ENCODE assay signal across 20 cellular contexts in genomic region chr5:57232293-57233033, GRCh38. TPM values are rescaled to one million over a fixed set of nuclear protein-coding genes. Genes with fewer than 3 reads are reported as not detected.
DNase-seq lines count a peak whose midpoint lies in the region; ATAC-seq and TF ChIP-seq lines count a peak whose summit lies in the region.
"Had no signal": no experiment of that assay in that cellular context is flagged by ENCODE, and none has a peak within 500 bp of the region (broad histone marks: within the 10 kb centered on the region; RNA-seq: fewer than 3 reads in every experiment).

No MANE protein-coding gene starts in this region.

- H3K4me3 Mint-ChIP-seq in activated naive CD4-positive, alpha-beta T cell treated with anti-CD3 and anti-CD28 coated beads for 36 hours: no peak overlapping the region
- no peak overlapping the region for H3K4me3 Mint-ChIP-seq in stimulated activated memory B cell treated with anti-CD40 and anti-IgM and Interleukin-4, amounts not matched to agents 10 μg/mL and 1 μg/mL and 100 μg/mL, for 72 hours
- H3K4me3 Mint-ChIP-seq: nephron had no signal

- H3K9me3 Mint-ChIP-seq in activated naive CD4-positive, alpha-beta T cell treated with anti-CD3 and anti-CD28 coated beads for 36 hours: no peaks in the 10 kb centered on the region
- H3K9me3 Mint-ChIP-seq in stimulated activated memory B cell treated with anti-CD40 and anti-IgM and Interleukin-4, amounts not matched to agents 10 μg/mL and 1 μg/mL and 100 μg/mL, for 72 hours: no peaks in the 10 kb centered on the region
- H3K9me3 Mint-ChIP-seq: nephron had no signal

- DNase-seq in activated naive CD4-positive, alpha-beta T cell treated with anti-CD3 and anti-CD28 coated beads for 36 hours: no peak
- DNase-seq in activated naive CD4-positive, alpha-beta T cell treated with anti-CD3 and anti-CD28 coated beads, Interleukin-2, amount 50 U/mL, for 16 hours: no peak
- peak; percentile 19 for DNase-seq in LHCN-M2 (ENCODE audit: low read depth)
- peak; percentile 16 for DNase-seq in epithelial cell of esophagus (ENCODE audit: low read depth)
- no peak for DNase-seq in germinal center (ENCODE audit: low spot score)
- DNase-seq in left lung: no peak
- DNase-seq in RWPE1 (ENCODE audit: low spot score): no peak
- DNase-seq: activated CD4-positive, alpha-beta T cell treated with anti-CD3 and anti-CD28 coated beads for 4 hours; amniotic stem cell; cerebellar nuclear complex; gastrocnemius medialis; HCEC 1CT; MV-4-11; NCI-H2081 treated with DMSO at 0.1 percent for 48 hours; NCI-H526; retina; T1000; uterus had no signal

- peaks cover 0 to 6% of the 10 kb centered on the region in 2 donors for H3K4me1 ChIP-seq in left lung
- H3K4me1 ChIP-seq: gastrocnemius medialis, uterus had no signal

- H3K36me3 ChIP-seq in left lung: peaks cover 0 to 63% of the 10 kb centered on the region in 2 donors
- H3K36me3 ChIP-seq: uterus had no signal

- intact Hi-C loops in activated naive CD4-positive, alpha-beta T cell treated with anti-CD3 and anti-CD28 coated beads for 36 hours (cut with micrococcal nuclease): no loop called here
- intact Hi-C loops in left lung (cut with DNase I): no loop called here

- no peak for ATAC-seq in stimulated activated memory B cell treated with anti-CD40 and anti-IgM and Interleukin-4, amounts not matched to agents 10 μg/mL and 1 μg/mL and 100 μg/mL, for 72 hours
- no peak for ATAC-seq in left lung
- ATAC-seq: gastrocnemius medialis had no signal

- POLR2A ChIA-PET in RWPE1 (lab: Yijun Ruan, JAX; ENCODE audit: low non-redundant PET): no interaction called here

- no peaks in the 10 kb centered on the region for H3K27me3 ChIP-seq in left lung
- H3K27me3 ChIP-seq: gastrocnemius medialis, uterus had no signal

- H3K36me3 Mint-ChIP-seq in activated naive CD4-positive, alpha-beta T cell treated with anti-CD3 and anti-CD28 coated beads for 36 hours (ENCODE audit: low read depth): peaks cover 49% of the 10 kb centered on the region
- peaks cover 45% of the 10 kb centered on the region for H3K36me3 Mint-ChIP-seq in stimulated activated memory B cell treated with anti-CD40 and anti-IgM and Interleukin-4, amounts not matched to agents 10 μg/mL and 1 μg/mL and 100 μg/mL, for 72 hours

- CTCF ChIA-PET in activated naive CD4-positive, alpha-beta T cell treated with anti-CD3 and anti-CD28 coated beads for 36 hours (lab: Charles Lee): interaction anchor here (1.0 kb wide), 1 partner anchor 65 kb away, joined by 3 read pairs; no protein-coding TSS in a partner anchor
- CTCF ChIA-PET in RWPE1 (lab: Yijun Ruan, JAX): interaction anchor here (0.5 kb wide), 1 partner anchor 431 kb away, joined by 3 read pairs; no protein-coding TSS in a partner anchor

- H3K4me3 ChIP-seq in epithelial cell of esophagus (ENCODE audit: low read length) (no peak overlapping the region), left lung (no peak overlapping the region)
- H3K4me3 ChIP-seq: gastrocnemius medialis, uterus had no signal

- H3K4me1 Mint-ChIP-seq in activated naive CD4-positive, alpha-beta T cell treated with anti-CD3 and anti-CD28 coated beads for 36 hours (ENCODE audit: low read depth): peaks cover 52% of the 10 kb centered on the region
- peaks cover 30% of the 10 kb centered on the region for H3K4me1 Mint-ChIP-seq in stimulated activated memory B cell treated with anti-CD40 and anti-IgM and Interleukin-4, amounts not matched to agents 10 μg/mL and 1 μg/mL and 100 μg/mL, for 72 hours
- H3K4me1 Mint-ChIP-seq: nephron had no signal

- no peak for TF ChIP-seq CTCF in epithelial cell of esophagus (IDR thresholded peaks at IDR 0.05; ENCODE audit: insufficient read depth, low read depth, low read length, missing control alignments)
- TF ChIP-seq CTCF in left lung (IDR thresholded peaks at IDR 0.05): no peak
- no peak for TF ChIP-seq CTCF in RWPE1 (conservative IDR thresholded peaks at IDR 0.05; ENCODE audit: low read depth)

- no peaks in the 10 kb centered on the region for H3K9me3 ChIP-seq in left lung
- H3K9me3 ChIP-seq: gastrocnemius medialis, uterus had no signal

- peak overlapping the region; percentile 2 for H3K27ac Mint-ChIP-seq in activated naive CD4-positive, alpha-beta T cell treated with anti-CD3 and anti-CD28 coated beads for 36 hours
- peak overlapping the region; percentile 25 for H3K27ac Mint-ChIP-seq in stimulated activated memory B cell treated with anti-CD40 and anti-IgM and Interleukin-4, amounts not matched to agents 10 μg/mL and 1 μg/mL and 100 μg/mL, for 72 hours
- H3K27ac Mint-ChIP-seq: nephron had no signal

- no peaks in the 10 kb centered on the region for H3K27me3 Mint-ChIP-seq in activated naive CD4-positive, alpha-beta T cell treated with anti-CD3 and anti-CD28 coated beads for 36 hours (ENCODE audit: low read depth)
- H3K27me3 Mint-ChIP-seq in stimulated activated memory B cell treated with anti-CD40 and anti-IgM and Interleukin-4, amounts not matched to agents 10 μg/mL and 1 μg/mL and 100 μg/mL, for 72 hours: no peaks in the 10 kb centered on the region

- no peak overlapping the region for H3K27ac ChIP-seq in left lung
- no peak overlapping the region for H3K27ac ChIP-seq in RWPE1
- H3K27ac ChIP-seq: gastrocnemius medialis, uterus had no signal

RNA-seq across cellular contexts. Expression of gene GPBP1, which starts 58.6 kb away (rescaled TPM):
- 10 to 100 TPM; 91.5 to 91.9 TPM for total RNA-seq in activated naive CD4-positive, alpha-beta T cell treated with anti-CD3 and anti-CD28 coated beads for 36 hours
- total RNA-seq in LHCN-M2 (2014; rRNA removed) (47.8 and 48.5 TPM in 2 replicates), left lung (10 to 100 TPM; 55.3 to 59.6 TPM)
- 15.7 TPM for polyA plus RNA-seq in LHCN-M2 (2012)

Comparison
In these comparisons a context has a peak if more than half of its experiments do, and no peak if none do; other contexts are left out.
1. DNase-seq: peak in LHCN-M2 (single experiment) and epithelial cell of esophagus (single experiment); none in activated naive CD4-positive, alpha-beta T cell treated with anti-CD3 and anti-CD28 coated beads for 36 hours (single experiment), activated naive CD4-positive, alpha-beta T cell treated with anti-CD3 and anti-CD28 coated beads, Interleukin-2, amount 50 U/mL, for 16 hours (single experiment), germinal center (single experiment), left lung (0 of 2) and RWPE1 (single experiment).